8 cellular contexts compared by ENCODE assay signal in genomic region chr2:8677646-8678592, GRCh38. TPM values are rescaled to one million over a fixed set of nuclear protein-coding genes. Genes with fewer than 3 reads are reported as not detected.
A peak's percentile ranks its signal among the peaks of the same experiment; 100 is the strongest.
DNase-seq lines count a peak whose midpoint lies in the region; ATAC-seq and TF ChIP-seq lines count a peak whose summit lies in the region.

No MANE protein-coding gene starts in this region.

- H3K27me3 ChIP-seq in CD4-positive, alpha-beta T cell (ENCODE audit: control insufficient read depth, insufficient read depth, low read length) = peaks cover 40% of the 10 kb centered on the region
- no peaks in the 10 kb centered on the region for H3K27me3 ChIP-seq in right cardiac atrium (ENCODE audit: control insufficient read depth, insufficient read depth)
- H3K27me3 ChIP-seq in prostate gland (replicated peaks; ENCODE audit: insufficient read depth) = no peaks in the 10 kb centered on the region

- peak in 3 of 10 experiments; percentile 12 to 28 (median 21) for DNase-seq in CD4-positive, alpha-beta T cell
- peak; percentile 56 for DNase-seq in OCI-M2 (lab: John Stamatoyannopoulos, UW; ENCODE audit: unreplicated experiment)
- DNase-seq in amniotic epithelial cell (ENCODE audit: low read depth) = peak; percentile 74
- DNase-seq in right cardiac atrium = peak; percentile 52 to 92 (median 86)
- peak; percentile 48 for DNase-seq in prostate gland (ENCODE audit: low spot score)
- DNase-seq in SIG-M5 treated with dmso at 0.1 percent for 504 hours (lab: John Stamatoyannopoulos, UW; ENCODE audit: unreplicated experiment) = no peak

- no peaks in the 10 kb centered on the region for H3K36me3 ChIP-seq in prostate gland

- TF ChIP-seq POLR2A in prostate gland (IDR thresholded peaks at IDR 0.05) = no peak

- POLR2A ChIA-PET in CD4-positive, alpha-beta T cell (lab: Charles Lee) = interaction anchor here (1.0 to 1.1 kb wide), 3 partner anchors 200 to 952 kb away, joined by 3 to 4 read pairs (median 3); no protein-coding TSS in a partner anchor

- CTCF ChIA-PET in CD4-positive, alpha-beta T cell (lab: Charles Lee) = no interaction called here

- peak overlapping the region; percentile 84 for H3K4me3 Mint-ChIP-seq in CD4-positive, alpha-beta T cell
- peak overlapping the region; percentile 24 to 83 (median 42) for H3K4me3 Mint-ChIP-seq in IgD-negative memory B cell

- H3K9me3 ChIP-seq in CD4-positive, alpha-beta T cell (ENCODE audit: control insufficient read depth, low read length) = peaks cover 34% of the 10 kb centered on the region
- H3K9me3 ChIP-seq in right cardiac atrium (ENCODE audit: control insufficient read depth, low read length) (no peaks in the 10 kb centered on the region), prostate gland (no peaks in the 10 kb centered on the region)

- no peak for TF ChIP-seq CTCF in CD4-positive, alpha-beta T cell (IDR thresholded peaks at IDR 0.05)
- TF ChIP-seq CTCF in prostate gland (IDR thresholded peaks at IDR 0.05) = peak in 1 of 4 experiments; percentile 32

- peaks cover 14% of the 10 kb centered on the region for H3K9me3 Mint-ChIP-seq in CD4-positive, alpha-beta T cell
- peaks cover 6 to 16% (median 11%) of the 10 kb centered on the region in 3 donors for H3K9me3 Mint-ChIP-seq in IgD-negative memory B cell

- H3K36me3 Mint-ChIP-seq in CD4-positive, alpha-beta T cell (ENCODE audit: low read depth) = peaks cover 27% of the 10 kb centered on the region
- peaks cover 2% of the 10 kb centered on the region for H3K36me3 Mint-ChIP-seq in IgD-negative memory B cell

- peaks cover 47% of the 10 kb centered on the region for H3K27me3 Mint-ChIP-seq in CD4-positive, alpha-beta T cell
- peaks cover 65% of the 10 kb centered on the region for H3K27me3 Mint-ChIP-seq in IgD-negative memory B cell

- intact Hi-C loops in CD4-positive, alpha-beta T cell (cut with DNase I, micrococcal nuclease) = loop anchor here in 1 of 2 experiments (5.0 kb wide), 2 partner anchors 201 to 324 kb away; partner anchors contain the start of gene MBOAT2
- intact Hi-C loops in right cardiac atrium (cut with DNase I) (loop anchor here in 2 of 4 donors (5.0 to 10.0 kb wide), 2 partner anchors 96 to 673 kb away; no protein-coding TSS in a partner anchor), prostate gland (cut with DNase I) (loop anchor here (2.0 kb wide), 2 partner anchors 95 to 673 kb away; no protein-coding TSS in a partner anchor)

- no peak overlapping the region for H3K27ac ChIP-seq in CD4-positive, alpha-beta T cell (ENCODE audit: low read depth, low read length)
- peak overlapping the region; percentile 99 for H3K27ac ChIP-seq in right cardiac atrium (ENCODE audit: low read length)
- H3K27ac ChIP-seq in prostate gland = peak overlapping the region; percentile 97 to 98

- peaks cover 40% of the 10 kb centered on the region for H3K4me1 Mint-ChIP-seq in CD4-positive, alpha-beta T cell (ENCODE audit: low read depth)
- peaks cover 14 to 26% (median 17%) of the 10 kb centered on the region in 3 donors for H3K4me1 Mint-ChIP-seq in IgD-negative memory B cell

- H3K27ac Mint-ChIP-seq in CD4-positive, alpha-beta T cell = peak overlapping the region; percentile 61
- peak overlapping the region; percentile 31 to 80 (median 75) for H3K27ac Mint-ChIP-seq in IgD-negative memory B cell

- no peak for ATAC-seq in CD4-positive, alpha-beta T cell (ENCODE audit: poor library complexity)
- ATAC-seq in right cardiac atrium (peak; percentile 7 to 15), HG03342 (IDR thresholded peaks at IDR 0.05; ENCODE audit: unreplicated experiment) (no peak)

- WGBS in right cardiac atrium = under 1% methylated on average over 41 of the region's 41 CpGs
- 1% methylated on average over 41 of the region's 41 CpGs for WGBS in prostate gland

- H3K4me3 ChIP-seq in right cardiac atrium (ENCODE audit: low read length) (peak overlapping the region; percentile 82), prostate gland (peak overlapping the region; percentile 47 to 60)

- H3K4me1 ChIP-seq in right cardiac atrium (ENCODE audit: control insufficient read depth, insufficient read depth, low read length) = no peaks in the 10 kb centered on the region
- H3K4me1 ChIP-seq in prostate gland (replicated peaks) = peaks cover 5% of the 10 kb centered on the region

RNA-seq across cellular contexts. Expression of gene ID2, which starts 3.9 kb away (rescaled TPM):
- total RNA-seq in CD4-positive, alpha-beta T cell = 100 to 1,000 TPM; 238 to 242 TPM
- polyA plus RNA-seq in IgD-negative memory B cell (19.3 TPM), right cardiac atrium (205 TPM)
- total RNA-seq in right cardiac atrium (100 to 1,000 TPM; 109 to 121 (median 114) TPM), prostate gland (100 to 1,000 TPM; 172 to 238 TPM)

Comparison
In these comparisons a context has a peak if more than half of its experiments do, and no peak if none do; other contexts are left out.
1. ATAC-seq: peak in right cardiac atrium (2 of 2); none in CD4-positive, alpha-beta T cell (single experiment) and HG03342 (single experiment).